ENCODE assay signal across 8 cellular contexts in the genomic region with DNA sequence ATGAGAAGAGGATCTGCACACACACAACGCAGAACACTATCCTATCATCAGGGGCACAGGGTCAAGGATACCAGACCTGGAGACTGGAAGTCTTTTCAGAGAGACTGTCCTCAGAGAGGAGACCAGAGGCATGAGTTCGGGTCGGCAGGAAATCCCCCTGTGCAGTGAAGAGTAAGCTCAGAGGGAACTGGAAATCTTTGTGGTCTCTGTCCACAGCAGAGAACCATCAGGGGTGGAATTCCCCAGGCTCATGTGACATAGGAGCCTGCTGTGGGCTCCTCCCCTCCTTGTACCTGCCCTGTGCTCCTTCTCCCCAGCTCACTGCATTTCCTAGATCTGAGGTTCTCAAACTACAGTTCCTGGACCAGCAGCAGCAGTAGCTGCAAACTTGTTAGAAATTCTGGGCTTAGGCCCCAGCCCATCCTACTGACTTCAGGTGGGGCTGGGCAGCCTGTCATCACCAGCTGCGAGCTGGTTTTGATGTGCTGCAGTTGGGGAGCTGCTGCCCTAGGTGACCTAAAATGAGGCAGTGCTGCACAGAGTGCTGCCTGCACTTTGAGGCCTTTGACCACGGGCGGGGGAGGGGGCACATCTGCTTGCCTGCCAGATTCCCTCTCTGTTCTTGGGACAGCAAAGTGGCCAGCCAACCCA. TPM values are rescaled to one million over a fixed set of nuclear protein-coding genes. Genes with fewer than 3 reads are reported as not detected.
DNase-seq lines count a peak whose midpoint lies in the region; ATAC-seq and TF ChIP-seq lines count a peak whose summit lies in the region.

No MANE protein-coding gene starts in this region.

- peak; percentile 40 for DNase-seq in left ventricle myocardium inferior
- DNase-seq in Right ventricle myocardium inferior (ENCODE audit: missing footprints) = no peak
- DNase-seq in stimulated activated CD4-positive, alpha-beta T cell treated with anti-CD3 and anti-CD28 coated beads, TNF-alpha, amount 100 ng/mL, for 4 hours (ENCODE audit: low read depth in 3 of 3) = peak in 2 of 3 experiments; percentile 35 to 45
- no peak for DNase-seq in superior temporal gyrus (ENCODE audit: extremely low spot score)
- DNase-seq in H4 (ENCODE audit: low spot score) = no peak

- H3K27ac ChIP-seq in left ventricle myocardium inferior (replicated peaks) (peak overlapping the region; percentile 100), duodenal mucosa (ENCODE audit: low read depth, low read length) (no peak overlapping the region)

- ATAC-seq in Right ventricle myocardium inferior (no peak), HG03039 (IDR thresholded peaks at IDR 0.05; ENCODE audit: unreplicated experiment) (peak; percentile 51)

- H3K4me3 Mint-ChIP-seq in T-helper 1 cell treated with Interleukin-12 subunit alpha and Interleukin-12 subunit beta and Interleukin-4 antibody, amounts not matched to agents 30 μg/mL and 1 μg/mL, for 36 hours = peak overlapping the region; percentile 87

- peaks cover 70% of the 10 kb centered on the region for H3K4me1 ChIP-seq in left ventricle myocardium inferior
- H3K4me1 ChIP-seq in duodenal mucosa (ENCODE audit: control insufficient read depth in 1 of 2, insufficient read depth in 2 of 2, low read length in 2 of 2) = peaks cover 34 to 41% of the 10 kb centered on the region in 2 donors

- peaks cover 38% of the 10 kb centered on the region for H3K4me1 Mint-ChIP-seq in T-helper 1 cell treated with Interleukin-12 subunit alpha and Interleukin-12 subunit beta and Interleukin-4 antibody, amounts not matched to agents 30 μg/mL and 1 μg/mL, for 36 hours (ENCODE audit: low read depth)

- peaks cover 23% of the 10 kb centered on the region for H3K36me3 Mint-ChIP-seq in T-helper 1 cell treated with Interleukin-12 subunit alpha and Interleukin-12 subunit beta and Interleukin-4 antibody, amounts not matched to agents 30 μg/mL and 1 μg/mL, for 36 hours (ENCODE audit: low read depth)

- peak overlapping the region; percentile 95 for H3K4me3 ChIP-seq in left ventricle myocardium inferior
- peak overlapping the region; percentile 45 to 58 for H3K4me3 ChIP-seq in duodenal mucosa (ENCODE audit: low read depth in 1 of 2, low read length in 2 of 2)

- H3K9ac ChIP-seq in duodenal mucosa (ENCODE audit: low read depth in 1 of 2, low read length in 2 of 2) = peak overlapping the region; percentile 32 to 88

- no peaks in the 10 kb centered on the region for H3K9me3 ChIP-seq in left ventricle myocardium inferior (replicated peaks)
- H3K9me3 ChIP-seq in duodenal mucosa (ENCODE audit: control insufficient read depth in 1 of 2, low read length in 2 of 2) = no peaks in the 10 kb centered on the region

- no peak for TF ChIP-seq CTCF in left ventricle myocardium inferior (IDR thresholded peaks at IDR 0.05; ENCODE audit: borderline replicate concordance)

- H3K27ac Mint-ChIP-seq in T-helper 1 cell treated with Interleukin-12 subunit alpha and Interleukin-12 subunit beta and Interleukin-4 antibody, amounts not matched to agents 30 μg/mL and 1 μg/mL, for 36 hours = peak overlapping the region; percentile 96

- H3K27me3 ChIP-seq in left ventricle myocardium inferior (ENCODE audit: low read depth) (no peaks in the 10 kb centered on the region), duodenal mucosa (ENCODE audit: control insufficient read depth in 1 of 2, insufficient read depth in 2 of 2, low read length in 2 of 2) (no peaks in the 10 kb centered on the region)

- H3K27me3 Mint-ChIP-seq in T-helper 1 cell treated with Interleukin-12 subunit alpha and Interleukin-12 subunit beta and Interleukin-4 antibody, amounts not matched to agents 30 μg/mL and 1 μg/mL, for 36 hours (ENCODE audit: low read depth) = no peaks in the 10 kb centered on the region

- H3K36me3 ChIP-seq in left ventricle myocardium inferior = no peaks in the 10 kb centered on the region
- H3K36me3 ChIP-seq in duodenal mucosa (ENCODE audit: control insufficient read depth in 1 of 2, insufficient read depth in 2 of 2, low read length in 2 of 2) = peaks cover 0 to 1% of the 10 kb centered on the region in 2 donors

- intact Hi-C loops in left ventricle myocardium inferior (cut with micrococcal nuclease) = no loop called here
- intact Hi-C loops in Right ventricle myocardium inferior (cut with DNase I) = no loop called here

- no peaks in the 10 kb centered on the region for H3K9me3 Mint-ChIP-seq in T-helper 1 cell treated with Interleukin-12 subunit alpha and Interleukin-12 subunit beta and Interleukin-4 antibody, amounts not matched to agents 30 μg/mL and 1 μg/mL, for 36 hours

RNA-seq across cellular contexts. Expression of a gene that starts 2.4 kb away (rescaled TPM):
- total RNA-seq in left ventricle myocardium inferior (62.7 TPM), Right ventricle myocardium inferior (62.2 TPM)
- 3.9 and 4.6 TPM in 2 replicates for total RNA-seq in H4 (2014; rRNA removed; shearing (Covaris generic))

RNA-seq across cellular contexts. Expression of a gene that starts 45.4 kb away (rescaled TPM):
- 470 TPM for total RNA-seq in left ventricle myocardium inferior
- 524 TPM for total RNA-seq in Right ventricle myocardium inferior
- total RNA-seq in H4 (2014; rRNA removed; shearing (Covaris generic)) = 13,857 and 15,820 TPM in 2 replicates

Comparison
In these comparisons a context has a peak if more than half of its experiments do, and no peak if none do; other contexts are left out.
1. DNase-seq: peak in left ventricle myocardium inferior (single experiment) and stimulated activated CD4-positive, alpha-beta T cell treated with anti-CD3 and anti-CD28 coated beads, TNF-alpha, amount 100 ng/mL, for 4 hours (2 of 3); none in Right ventricle myocardium inferior (single experiment), superior temporal gyrus (single experiment) and H4 (single experiment).
2. RNA of a gene that starts 2.4 kb away (total RNA-seq): 62.7 TPM in left ventricle myocardium inferior (single experiment) and 62.2 TPM in Right ventricle myocardium inferior (single experiment); 3.9 to 4.6 TPM in H4; every median in the first group is over 10 times any median in the second.
3. RNA of a gene that starts 45.4 kb away (total RNA-seq): 13,857 to 15,820 TPM in H4; 524 TPM in Right ventricle myocardium inferior (single experiment) and 470 TPM in left ventricle myocardium inferior (single experiment); every median in the first group is over 10 times any median in the second.